8 cellular contexts compared by ENCODE assay signal in the genomic region with DNA sequence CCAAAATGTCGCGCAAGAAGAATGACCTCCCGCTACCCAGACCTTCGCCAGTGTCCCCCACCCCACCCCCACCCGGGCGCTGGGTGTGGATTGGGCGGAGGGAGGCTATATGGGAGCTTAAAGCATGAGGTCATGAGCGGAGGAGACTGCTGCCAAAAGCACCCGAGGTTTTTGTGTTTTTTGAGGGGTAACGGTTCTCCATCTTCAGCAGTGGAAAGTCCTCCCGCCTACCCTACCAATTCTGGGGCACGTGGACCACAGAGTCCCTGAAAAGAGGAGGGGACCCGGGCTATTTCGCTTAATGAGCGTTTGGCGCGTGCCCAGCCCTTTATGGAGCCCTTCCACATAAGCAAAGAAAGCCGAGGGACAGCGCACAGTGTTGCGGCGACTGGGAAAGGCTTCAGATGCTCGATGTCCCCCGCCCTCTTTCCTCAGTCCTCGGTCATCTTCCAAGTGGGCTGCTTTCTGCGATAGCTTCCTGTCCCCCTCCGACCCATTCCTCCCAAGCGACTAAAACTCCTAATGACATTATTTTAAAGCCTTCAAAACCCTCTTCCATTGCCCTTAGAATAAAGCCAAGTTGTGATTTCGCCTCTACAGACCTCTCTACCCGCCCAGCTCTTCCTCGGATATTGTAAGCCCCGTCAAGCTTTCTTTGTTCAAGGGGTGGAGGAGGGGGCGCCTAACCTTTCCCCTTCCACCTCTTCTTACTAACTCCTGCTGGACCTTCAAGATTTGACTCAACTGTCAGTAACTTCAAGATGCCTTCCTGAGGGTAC. TPM values are rescaled to one million over a fixed set of nuclear protein-coding genes. Genes with fewer than 3 reads are reported as not detected.
DNase-seq lines count a peak whose midpoint lies in the region; TF ChIP-seq lines count a peak whose summit lies in the region.

No MANE protein-coding gene starts in this region.

- DNase-seq in stimulated activated CD4-positive, alpha-beta T cell treated with anti-CD3 and anti-CD28 coated beads, Interleukin-15, amount 100 ng/mL, for 24 hours: peak; percentile 24
- DNase-seq in stimulated activated CD4-positive, alpha-beta T cell treated with anti-CD3 and anti-CD28 coated beads, Interleukin-1b, Interleukin-23, amount 100 ng/mL, for 48 hours: no peak
- DNase-seq in Peyer's patch (peak; percentile 20 to 77 (median 74)), vagina (ENCODE audit: extremely low spot score in 2 of 2) (no peak), RKO (ENCODE audit: low spot score) (no peak), SIG-M5 (lab: John Stamatoyannopoulos, UW) (no peak)
- no peak for DNase-seq in effector memory CD4-positive, alpha-beta T cell

- H3K27me3 ChIP-seq in Peyer's patch (no peaks in the 10 kb centered on the region), mononuclear cell (ENCODE audit: insufficient read depth, low read length) (no peaks in the 10 kb centered on the region), vagina (no peaks in the 10 kb centered on the region)
- H3K27me3 ChIP-seq in effector memory CD4-positive, alpha-beta T cell (replicated peaks; ENCODE audit: control insufficient read depth, insufficient read depth, low read length, poor library complexity, severe bottlenecking): no peaks in the 10 kb centered on the region

- H3K27ac ChIP-seq in Peyer's patch (peak overlapping the region; percentile 89 to 96 (median 94)), vagina (peak overlapping the region; percentile 92)
- peak overlapping the region; percentile 5 for H3K27ac ChIP-seq in effector memory CD4-positive, alpha-beta T cell (ENCODE audit: insufficient read depth, low read length, poor library complexity, severe bottlenecking)

- peaks cover 0 to 40% (median 4%) of the 10 kb centered on the region in 4 donors for H3K4me1 ChIP-seq in Peyer's patch
- peaks cover 8% of the 10 kb centered on the region for H3K4me1 ChIP-seq in effector memory CD4-positive, alpha-beta T cell (ENCODE audit: control insufficient read depth, insufficient read depth, low read length, poor library complexity, severe bottlenecking)
- peaks cover 37% of the 10 kb centered on the region for H3K4me1 ChIP-seq in mononuclear cell (ENCODE audit: insufficient read depth, low read length)
- H3K4me1 ChIP-seq in vagina: peaks cover 33% of the 10 kb centered on the region

- no peaks in the 10 kb centered on the region for H3K36me3 ChIP-seq in Peyer's patch
- H3K36me3 ChIP-seq in effector memory CD4-positive, alpha-beta T cell (ENCODE audit: control insufficient read depth, insufficient read depth, low read length): no peaks in the 10 kb centered on the region
- no peaks in the 10 kb centered on the region for H3K36me3 ChIP-seq in vagina

- TF ChIP-seq CTCF in Peyer's patch (IDR thresholded peaks at IDR 0.05): no peak
- TF ChIP-seq CTCF in vagina (IDR thresholded peaks at IDR 0.05): no peak

- H3K4me3 ChIP-seq in Peyer's patch: peak overlapping the region; percentile 74 to 97 (median 86)
- peak overlapping the region; percentile 95 for H3K4me3 ChIP-seq in effector memory CD4-positive, alpha-beta T cell (ENCODE audit: insufficient read depth, low read depth, low read length, poor library complexity, severe bottlenecking)
- peak overlapping the region; percentile 75 for H3K4me3 ChIP-seq in mononuclear cell (ENCODE audit: low read length)
- H3K4me3 ChIP-seq in vagina: peak overlapping the region; percentile 61 to 88

- TF ChIP-seq POLR2A in Peyer's patch (IDR thresholded peaks at IDR 0.05): peak; percentile 18
- no peak for TF ChIP-seq POLR2A in vagina (IDR thresholded peaks at IDR 0.05)

- intact Hi-C loops in vagina (cut with DNase I): loop anchor here (5.0 to 10.0 kb wide), 2 partner anchors 189 to 237 kb away; a partner anchor contains a TSS

- no peaks in the 10 kb centered on the region for H3K9me3 ChIP-seq in Peyer's patch
- H3K9me3 ChIP-seq in effector memory CD4-positive, alpha-beta T cell (ENCODE audit: control insufficient read depth, low read length): no peaks in the 10 kb centered on the region
- no peaks in the 10 kb centered on the region for H3K9me3 ChIP-seq in mononuclear cell (ENCODE audit: low read depth, low read length)
- no peaks in the 10 kb centered on the region for H3K9me3 ChIP-seq in vagina

RNA-seq across cellular contexts. Expression of a gene that starts 2.1 kb away (rescaled TPM):
- 10 to 100 TPM in 1 of 4 donors, 1 to 10 TPM in 3; 4.6 to 28.1 (median 8.5) TPM for total RNA-seq in Peyer's patch
- 9.8 TPM for total RNA-seq in mononuclear cell
- total RNA-seq in vagina: 20.6 TPM

Comparison
In these comparisons a context has a peak if more than half of its experiments do, and no peak if none do; other contexts are left out.
1. DNase-seq: peak in stimulated activated CD4-positive, alpha-beta T cell treated with anti-CD3 and anti-CD28 coated beads, Interleukin-15, amount 100 ng/mL, for 24 hours (single experiment) and Peyer's patch (3 of 3); none in stimulated activated CD4-positive, alpha-beta T cell treated with anti-CD3 and anti-CD28 coated beads, Interleukin-1b, Interleukin-23, amount 100 ng/mL, for 48 hours (single experiment), effector memory CD4-positive, alpha-beta T cell (0 of 3), vagina (0 of 2), RKO (single experiment) and SIG-M5 (single experiment).
2. H3K27ac ChIP-seq: peak in every context shown above with its lines; median percentile 94 in Peyer's patch; 92 in vagina; 5 in effector memory CD4-positive, alpha-beta T cell.
3. POLR2A ChIP-seq: peak in Peyer's patch (2 of 2); none in vagina (0 of 2).
4. Peak in every context shown above with its lines, with median percentiles within 50 percentile points of each other: H3K4me3 ChIP-seq.